Comparison of ENCODE assay signal across 26 cellular contexts in the genomic region with DNA sequence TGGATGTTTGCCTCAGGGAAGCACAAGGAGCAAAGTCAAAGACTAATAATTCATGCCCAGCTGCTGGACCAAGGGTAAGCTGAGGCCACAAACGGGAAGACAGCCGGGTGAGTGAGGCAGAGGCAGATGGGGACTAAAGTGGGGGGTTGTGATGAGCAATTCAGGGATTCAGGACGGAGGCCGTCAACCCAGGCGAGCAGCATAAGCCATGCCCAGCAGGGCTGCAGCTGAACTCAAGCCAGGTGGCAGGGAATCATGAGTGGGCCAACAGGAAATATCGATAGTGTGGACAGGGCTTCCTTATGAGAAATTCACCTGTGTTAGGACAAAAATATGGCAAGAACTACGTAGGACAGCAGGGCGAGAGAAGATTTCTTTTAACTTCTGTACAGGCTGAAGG.
"Had no signal": no experiment of that assay in that cellular context is flagged by ENCODE, and none has a peak within 500 bp of the region (broad histone marks: within the 10 kb centered on the region; RNA-seq: fewer than 3 reads in every experiment).

No MANE protein-coding gene starts in this region.

- H3K27ac ChIP-seq: ascending aorta, breast epithelium, cardiac muscle cell, colonic mucosa, dorsolateral prefrontal cortex had no signal

- H3K36me3 Mint-ChIP-seq: activated naive CD4-positive, alpha-beta T cell treated with anti-CD3 and anti-CD28 coated beads, Interleukin-2, amount 10 ng/mL, durations not matched to agents 7 days and 5 days; activated naive CD4-positive, alpha-beta T cell treated with anti-CD3 and anti-CD28 coated beads, Interleukin-2, amount 50 U/mL, for 72 hours; activated naive CD8-positive, alpha-beta T cell treated with anti-CD3 and anti-CD28 coated beads, Interleukin-2, amount 10 ng/mL, durations not matched to agents 7 days and 5 days; brain; WTC11 had no signal

- H3K36me3 ChIP-seq: ascending aorta, breast epithelium, cardiac muscle cell, colonic mucosa had no signal

- H3K4me1 ChIP-seq: breast epithelium, colonic mucosa had no signal

- DNase-seq: activated CD4-positive, alpha-beta T cell treated with anti-CD3 and anti-CD28 coated beads for 1 hour; activated CD4-positive, alpha-beta T cell treated with anti-CD3 and anti-CD28 coated beads for 4 hours; activated CD4-positive, alpha-beta T cell treated with anti-CD3 and anti-CD28 coated beads, Interleukin-2, amount 10 ng/mL, durations not matched to agents 7 days and 5 days; activated CD4-positive, alpha-beta T cell treated with anti-CD3 and anti-CD28 coated beads, Interleukin-2, amount 50 U/mL, for 4 hours; activated CD8-positive, alpha-beta memory T cell treated with anti-CD3 and anti-CD28 coated beads for 24 hours; activated CD8-positive, alpha-beta T cell treated with anti-CD3 and anti-CD28 coated beads for 36 hours; activated effector memory CD4-positive, alpha-beta T cell treated with anti-CD3 and anti-CD28 coated beads, Interleukin-2, amount 50 U/mL, for 16 hours; activated naive CD4-positive, alpha-beta T cell treated with anti-CD3 and anti-CD28 coated beads, Interleukin-2, amount 10 ng/mL, durations not matched to agents 7 days and 5 days; activated naive CD8-positive, alpha-beta T cell treated with anti-CD3 and anti-CD28 coated beads, Interleukin-2, amount 10 ng/mL, durations not matched to agents 7 days and 5 days; activated T-cell treated with anti-CD3 and anti-CD28 coated beads, Interleukin-2, amount 50 U/mL, for 4 hours; central memory CD4-positive, alpha-beta T cell; colonic mucosa; effector memory CD4-positive, alpha-beta T cell; endodermal cell; foreskin fibroblast; head of caudate nucleus; T-helper 2 cell had no signal

- H3K4me3 Mint-ChIP-seq: activated CD4-positive, alpha-beta T cell treated with anti-CD3 and anti-CD28 coated beads, Interleukin-2, amount 10 ng/mL, durations not matched to agents 7 days and 5 days; activated CD8-positive, alpha-beta T cell treated with anti-CD3 and anti-CD28 coated beads for 36 hours; activated naive CD4-positive, alpha-beta T cell treated with anti-CD3 and anti-CD28 coated beads, Interleukin-2, amount 10 ng/mL, durations not matched to agents 7 days and 5 days; activated naive CD8-positive, alpha-beta T cell treated with anti-CD3 and anti-CD28 coated beads, Interleukin-2, amount 10 ng/mL, durations not matched to agents 7 days and 5 days; activated T-cell treated with anti-CD3 and anti-CD28 coated beads, Interleukin-2, amount 50 U/mL, for 4 hours; brain; endodermal cell; WTC11 had no signal

- H3K27me3 ChIP-seq: ascending aorta, breast epithelium, cardiac muscle cell, colonic mucosa had no signal

- H3K27ac Mint-ChIP-seq: activated CD4-positive, alpha-beta T cell treated with anti-CD3 and anti-CD28 coated beads, Interleukin-2, amount 10 ng/mL, durations not matched to agents 7 days and 5 days; activated CD8-positive, alpha-beta T cell treated with anti-CD3 and anti-CD28 coated beads for 36 hours; activated naive CD4-positive, alpha-beta T cell treated with anti-CD3 and anti-CD28 coated beads, Interleukin-2, amount 10 ng/mL, durations not matched to agents 7 days and 5 days; activated naive CD8-positive, alpha-beta T cell treated with anti-CD3 and anti-CD28 coated beads, Interleukin-2, amount 10 ng/mL, durations not matched to agents 7 days and 5 days; activated T-helper 2 cell treated with anti-CD3 and anti-CD28 coated beads, Interferon-gamma antibody, Interleukin-2, Interleukin-4, amounts not matched to agents 10 μg/mL and 5 μg/mL and 100 μg/mL, durations not matched to agents 14 hours and 24 hours and 36 hours; brain; endodermal cell; WTC11 had no signal

- H3K9me3 Mint-ChIP-seq: activated CD4-positive, alpha-beta T cell treated with anti-CD3 and anti-CD28 coated beads, Interleukin-2, amount 10 ng/mL, durations not matched to agents 7 days and 5 days; activated CD8-positive, alpha-beta T cell treated with anti-CD3 and anti-CD28 coated beads for 36 hours; activated naive CD4-positive, alpha-beta T cell treated with anti-CD3 and anti-CD28 coated beads, Interleukin-2, amount 10 ng/mL, durations not matched to agents 7 days and 5 days; activated naive CD4-positive, alpha-beta T cell treated with anti-CD3 and anti-CD28 coated beads, Interleukin-2, amount 50 U/mL, for 72 hours; activated naive CD8-positive, alpha-beta T cell treated with anti-CD3 and anti-CD28 coated beads, Interleukin-2, amount 10 ng/mL, durations not matched to agents 7 days and 5 days; activated T-cell treated with anti-CD3 and anti-CD28 coated beads, Interleukin-2, amount 50 U/mL, for 4 hours; endodermal cell had no signal

- H3K27me3 Mint-ChIP-seq: activated CD4-positive, alpha-beta T cell treated with anti-CD3 and anti-CD28 coated beads, Interleukin-2, amount 10 ng/mL, durations not matched to agents 7 days and 5 days had no signal

- H3K4me3 ChIP-seq: ascending aorta, breast epithelium, cardiac muscle cell, colonic mucosa, dorsolateral prefrontal cortex had no signal

- ATAC-seq: activated CD8-positive, alpha-beta T cell treated with anti-CD3 and anti-CD28 coated beads for 36 hours; activated naive CD4-positive, alpha-beta T cell treated with anti-CD3 and anti-CD28 coated beads, Interleukin-2, amount 50 U/mL, for 72 hours; activated T-cell treated with anti-CD3 and anti-CD28 coated beads, Interleukin-2, amount 50 U/mL, for 4 hours; esophagus mucosa; WTC11 had no signal

- H3K9me3 ChIP-seq: ascending aorta, breast epithelium, colonic mucosa had no signal
